Comparison of ENCODE assay signal across 24 cellular contexts in genomic region chr2:224151161-224151560, GRCh38.
A peak's percentile ranks its signal among the peaks of the same experiment; 100 is the strongest.
DNase-seq lines count a peak whose midpoint lies in the region; TF ChIP-seq lines count a peak whose summit lies in the region.
"Had no signal": no experiment of that assay in that cellular context is flagged by ENCODE, and none has a peak within 500 bp of the region (broad histone marks: within the 10 kb centered on the region; RNA-seq: fewer than 3 reads in every experiment).

No MANE protein-coding gene starts in this region.

- no peaks in the 10 kb centered on the region for H3K27me3 ChIP-seq in WERI-Rb-1 (ENCODE audit: insufficient read depth, low read depth, severe bottlenecking)
- H3K27me3 ChIP-seq: ascending aorta, stomach, tibial artery had no signal

- no peak for TF ChIP-seq CTCF in WERI-Rb-1 (IDR thresholded peaks at IDR 0.05; ENCODE audit: low read depth, low read length)

- peak; percentile 66 for DNase-seq in ELR (ENCODE audit: low read depth)
- peak; percentile 68 for DNase-seq in M059J (ENCODE audit: low read depth)
- DNase-seq in epithelial cell of prostate (ENCODE audit: low read depth, low spot score), result peak; percentile 60
- DNase-seq in renal cortical epithelial cell (ENCODE audit: low read depth), result peak; percentile 56
- DNase-seq in WERI-Rb-1, result no peak
- DNase-seq in activated CD4-positive, alpha-beta T cell treated with anti-CD3 and anti-CD28 coated beads for 1 hour, result no peak
- no peak for DNase-seq in ureter (ENCODE audit: low spot score)
- DNase-seq: activated CD4-positive, CD25-positive, alpha-beta regulatory T cell treated with anti-CD3 and anti-CD28 coated beads, Interleukin-2, amount 50 U/mL, for 72 hours; activated CD8-positive, alpha-beta T cell treated with anti-CD3 and anti-CD28 coated beads, Interleukin-2, amount 10 ng/mL, durations not matched to agents 7 days and 5 days; activated effector memory CD4-positive, alpha-beta T cell treated with Interleukin-2 at 50 U/mL for 16 hours; activated T-cell treated with anti-CD3 and anti-CD28 coated beads for 4 hours; Calu3; caudate nucleus; DND-41; kidney; natural killer cell; NCI-H1092; NCI-H2029; retina; small intestine; stimulated activated CD4-positive, alpha-beta T cell treated with anti-CD3 and anti-CD28 coated beads, Interleukin-1b, Interleukin-23, amount 100 ng/mL, for 48 hours; stomach; tibial artery had no signal

- no peaks in the 10 kb centered on the region for H3K36me3 ChIP-seq in WERI-Rb-1
- H3K36me3 ChIP-seq: ascending aorta, stomach, tibial artery had no signal

- H3K27ac ChIP-seq in epithelial cell of prostate, result peak overlapping the region; percentile 66
- no peak overlapping the region for H3K27ac ChIP-seq in WERI-Rb-1
- H3K27ac ChIP-seq: ascending aorta, stomach, tibial artery had no signal

- no peaks in the 10 kb centered on the region for H3K9me3 ChIP-seq in WERI-Rb-1 (ENCODE audit: severe bottlenecking)
- H3K9me3 ChIP-seq: ascending aorta, stomach, tibial artery had no signal

- H3K4me3 ChIP-seq in WERI-Rb-1 (ENCODE audit: low read depth, low read length), result no peak overlapping the region
- H3K4me3 ChIP-seq: ascending aorta, stomach, tibial artery had no signal

Comparison
In these comparisons a context has a peak if more than half of its experiments do, and no peak if none do; other contexts are left out.
1. DNase-seq: peak in ELR (single experiment), M059J (single experiment), epithelial cell of prostate (single experiment) and renal cortical epithelial cell (single experiment); none in WERI-Rb-1 (single experiment), activated CD4-positive, alpha-beta T cell treated with anti-CD3 and anti-CD28 coated beads for 1 hour (single experiment) and ureter (single experiment).